ENCODE assay signal across 1 cellular context in the genomic region with DNA sequence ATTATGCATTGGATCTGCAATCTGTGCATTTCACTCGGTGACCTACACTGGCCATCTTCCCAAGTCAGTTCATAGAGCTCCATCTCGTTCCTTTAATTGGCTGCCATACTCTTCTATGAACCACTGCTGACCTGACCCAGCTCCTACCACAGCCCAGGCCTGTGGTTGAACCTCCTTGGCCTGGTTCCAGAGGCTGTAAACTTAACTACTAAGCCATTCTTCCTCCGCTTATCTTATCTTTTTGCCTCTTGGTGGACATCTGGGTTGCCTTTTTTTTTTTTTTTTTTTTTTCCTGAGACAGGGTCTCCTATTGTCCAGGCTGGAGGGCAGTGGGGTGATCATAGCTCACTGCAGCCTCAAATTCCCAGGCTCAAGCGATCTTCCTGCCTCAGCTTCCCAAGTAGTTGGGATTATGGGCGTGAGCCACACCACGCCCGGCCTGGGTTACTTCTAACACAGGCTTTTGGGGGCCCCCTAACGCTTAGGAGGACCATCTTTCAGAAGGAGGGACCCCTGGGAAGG.
TF ChIP-seq lines count a peak whose summit lies in the region.

No MANE protein-coding gene starts in this region.

TF ChIP-seq in K562, 482 proteins besides CTCF, POLR2A, EP300 and RAD21 (continued from another document and continues in another):
- TF ChIP-seq TEAD4 (IDR thresholded peaks at IDR 0.05; ENCODE audit: low read length): peak; percentile 81
- TF ChIP-seq TEAD4 (CRISPR knock-in tag; IDR thresholded peaks at IDR 0.05; ENCODE audit: borderline replicate concordance): no peak
- no peak for TF ChIP-seq POLR3G (IDR thresholded peaks at IDR 0.05; ENCODE audit: extremely low read depth, insufficient read length, insufficient replicate concordance)
- no peak for TF ChIP-seq DDX20 (tag; IDR thresholded peaks at IDR 0.05; ENCODE audit: low read depth)
- TF ChIP-seq FOXM1 (IDR thresholded peaks at IDR 0.05; ENCODE audit: low read depth): peak; percentile 57
- no peak for TF ChIP-seq FOXM1 (CRISPR knock-in tag; IDR thresholded peaks at IDR 0.05; ENCODE audit: low read depth)
- no peak for TF ChIP-seq ZNF785 (CRISPR knock-in tag; IDR thresholded peaks at IDR 0.05)
- 0 out of 2 replicates have a peak, but pooled peaks have one; percentile 9 for TF ChIP-seq MYC (IDR thresholded peaks at IDR 0.05; ENCODE audit: low read depth, low read length)
- no peak for TF ChIP-seq MYC (CRISPR knock-in tag; IDR thresholded peaks at IDR 0.05; ENCODE audit: borderline replicate concordance, low read depth)
- peak; percentile 35 for TF ChIP-seq CCNT2 (IDR thresholded peaks at IDR 0.05; ENCODE audit: borderline replicate concordance, extremely low read depth, insufficient read length, low read depth, low read length)
- no peak for TF ChIP-seq GABPB2 (CRISPR knock-in tag; conservative IDR thresholded peaks at IDR 0.05)
- no peak for TF ChIP-seq ZNF79 (CRISPR knock-in tag; IDR thresholded peaks at IDR 0.05; ENCODE audit: low read depth)
- TF ChIP-seq TBL1XR1 (IDR thresholded peaks at IDR 0.05; ENCODE audit: low read length in 2 of 2): peak in 1 of 2 experiments; percentile 63; a peak in 1 of 4 replicates
- TF ChIP-seq HNRNPL (IDR thresholded peaks at IDR 0.05; ENCODE audit: low read depth, low read length): no peak
- peak in 1 of 2 experiments; percentile 71; a peak in 2 of 4 replicates for TF ChIP-seq HDAC1 (IDR thresholded peaks at IDR 0.05)
- peak; percentile 84 for TF ChIP-seq DPF2 (IDR thresholded peaks at IDR 0.05)
- 0 out of 2 replicates have a peak, but pooled peaks have one; percentile 13 for TF ChIP-seq CXXC5 (CRISPR knock-in tag; IDR thresholded peaks at IDR 0.05)
- TF ChIP-seq ZNF644 (tag; IDR thresholded peaks at IDR 0.05; ENCODE audit: low read depth): peak; percentile 52; the same call in 1 of the 2 replicates
- peak; percentile 28; the same call in 1 of the 2 replicates for TF ChIP-seq SMARCC2 (IDR thresholded peaks at IDR 0.05; ENCODE audit: low read depth)
- peak; percentile 24 to 53; a peak in 2 of 4 replicates for TF ChIP-seq TRIM24 (IDR thresholded peaks at IDR 0.05)
- TF ChIP-seq BCOR (IDR thresholded peaks at IDR 0.05): peak; percentile 31; the same call in 1 of the 2 replicates
- TF ChIP-seq MTA2 (IDR thresholded peaks at IDR 0.05; ENCODE audit: low read depth): peak; percentile 66; the same call in 1 of the 2 replicates
- no peak for TF ChIP-seq SRSF3 (IDR thresholded peaks at IDR 0.05; ENCODE audit: insufficient read depth, low read length)
- TF ChIP-seq KDM1A (IDR thresholded peaks at IDR 0.05): peak; percentile 92 to 95
- TF ChIP-seq, protein P1, sequence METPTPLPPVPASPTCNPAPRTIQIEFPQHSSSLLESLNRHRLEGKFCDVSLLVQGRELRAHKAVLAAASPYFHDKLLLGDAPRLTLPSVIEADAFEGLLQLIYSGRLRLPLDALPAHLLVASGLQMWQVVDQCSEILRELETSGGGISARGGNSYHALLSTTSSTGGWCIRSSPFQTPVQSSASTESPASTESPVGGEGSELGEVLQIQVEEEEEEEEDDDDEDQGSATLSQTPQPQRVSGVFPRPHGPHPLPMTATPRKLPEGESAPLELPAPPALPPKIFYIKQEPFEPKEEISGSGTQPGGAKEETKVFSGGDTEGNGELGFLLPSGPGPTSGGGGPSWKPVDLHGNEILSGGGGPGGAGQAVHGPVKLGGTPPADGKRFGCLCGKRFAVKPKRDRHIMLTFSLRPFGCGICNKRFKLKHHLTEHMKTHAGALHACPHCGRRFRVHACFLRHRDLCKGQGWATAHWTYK (CRISPR knock-in tag; IDR thresholded peaks at IDR 0.05): no peak
- TF ChIP-seq CBFA2T3 (IDR thresholded peaks at IDR 0.05): peak; percentile 91
- TF ChIP-seq, protein P2, sequence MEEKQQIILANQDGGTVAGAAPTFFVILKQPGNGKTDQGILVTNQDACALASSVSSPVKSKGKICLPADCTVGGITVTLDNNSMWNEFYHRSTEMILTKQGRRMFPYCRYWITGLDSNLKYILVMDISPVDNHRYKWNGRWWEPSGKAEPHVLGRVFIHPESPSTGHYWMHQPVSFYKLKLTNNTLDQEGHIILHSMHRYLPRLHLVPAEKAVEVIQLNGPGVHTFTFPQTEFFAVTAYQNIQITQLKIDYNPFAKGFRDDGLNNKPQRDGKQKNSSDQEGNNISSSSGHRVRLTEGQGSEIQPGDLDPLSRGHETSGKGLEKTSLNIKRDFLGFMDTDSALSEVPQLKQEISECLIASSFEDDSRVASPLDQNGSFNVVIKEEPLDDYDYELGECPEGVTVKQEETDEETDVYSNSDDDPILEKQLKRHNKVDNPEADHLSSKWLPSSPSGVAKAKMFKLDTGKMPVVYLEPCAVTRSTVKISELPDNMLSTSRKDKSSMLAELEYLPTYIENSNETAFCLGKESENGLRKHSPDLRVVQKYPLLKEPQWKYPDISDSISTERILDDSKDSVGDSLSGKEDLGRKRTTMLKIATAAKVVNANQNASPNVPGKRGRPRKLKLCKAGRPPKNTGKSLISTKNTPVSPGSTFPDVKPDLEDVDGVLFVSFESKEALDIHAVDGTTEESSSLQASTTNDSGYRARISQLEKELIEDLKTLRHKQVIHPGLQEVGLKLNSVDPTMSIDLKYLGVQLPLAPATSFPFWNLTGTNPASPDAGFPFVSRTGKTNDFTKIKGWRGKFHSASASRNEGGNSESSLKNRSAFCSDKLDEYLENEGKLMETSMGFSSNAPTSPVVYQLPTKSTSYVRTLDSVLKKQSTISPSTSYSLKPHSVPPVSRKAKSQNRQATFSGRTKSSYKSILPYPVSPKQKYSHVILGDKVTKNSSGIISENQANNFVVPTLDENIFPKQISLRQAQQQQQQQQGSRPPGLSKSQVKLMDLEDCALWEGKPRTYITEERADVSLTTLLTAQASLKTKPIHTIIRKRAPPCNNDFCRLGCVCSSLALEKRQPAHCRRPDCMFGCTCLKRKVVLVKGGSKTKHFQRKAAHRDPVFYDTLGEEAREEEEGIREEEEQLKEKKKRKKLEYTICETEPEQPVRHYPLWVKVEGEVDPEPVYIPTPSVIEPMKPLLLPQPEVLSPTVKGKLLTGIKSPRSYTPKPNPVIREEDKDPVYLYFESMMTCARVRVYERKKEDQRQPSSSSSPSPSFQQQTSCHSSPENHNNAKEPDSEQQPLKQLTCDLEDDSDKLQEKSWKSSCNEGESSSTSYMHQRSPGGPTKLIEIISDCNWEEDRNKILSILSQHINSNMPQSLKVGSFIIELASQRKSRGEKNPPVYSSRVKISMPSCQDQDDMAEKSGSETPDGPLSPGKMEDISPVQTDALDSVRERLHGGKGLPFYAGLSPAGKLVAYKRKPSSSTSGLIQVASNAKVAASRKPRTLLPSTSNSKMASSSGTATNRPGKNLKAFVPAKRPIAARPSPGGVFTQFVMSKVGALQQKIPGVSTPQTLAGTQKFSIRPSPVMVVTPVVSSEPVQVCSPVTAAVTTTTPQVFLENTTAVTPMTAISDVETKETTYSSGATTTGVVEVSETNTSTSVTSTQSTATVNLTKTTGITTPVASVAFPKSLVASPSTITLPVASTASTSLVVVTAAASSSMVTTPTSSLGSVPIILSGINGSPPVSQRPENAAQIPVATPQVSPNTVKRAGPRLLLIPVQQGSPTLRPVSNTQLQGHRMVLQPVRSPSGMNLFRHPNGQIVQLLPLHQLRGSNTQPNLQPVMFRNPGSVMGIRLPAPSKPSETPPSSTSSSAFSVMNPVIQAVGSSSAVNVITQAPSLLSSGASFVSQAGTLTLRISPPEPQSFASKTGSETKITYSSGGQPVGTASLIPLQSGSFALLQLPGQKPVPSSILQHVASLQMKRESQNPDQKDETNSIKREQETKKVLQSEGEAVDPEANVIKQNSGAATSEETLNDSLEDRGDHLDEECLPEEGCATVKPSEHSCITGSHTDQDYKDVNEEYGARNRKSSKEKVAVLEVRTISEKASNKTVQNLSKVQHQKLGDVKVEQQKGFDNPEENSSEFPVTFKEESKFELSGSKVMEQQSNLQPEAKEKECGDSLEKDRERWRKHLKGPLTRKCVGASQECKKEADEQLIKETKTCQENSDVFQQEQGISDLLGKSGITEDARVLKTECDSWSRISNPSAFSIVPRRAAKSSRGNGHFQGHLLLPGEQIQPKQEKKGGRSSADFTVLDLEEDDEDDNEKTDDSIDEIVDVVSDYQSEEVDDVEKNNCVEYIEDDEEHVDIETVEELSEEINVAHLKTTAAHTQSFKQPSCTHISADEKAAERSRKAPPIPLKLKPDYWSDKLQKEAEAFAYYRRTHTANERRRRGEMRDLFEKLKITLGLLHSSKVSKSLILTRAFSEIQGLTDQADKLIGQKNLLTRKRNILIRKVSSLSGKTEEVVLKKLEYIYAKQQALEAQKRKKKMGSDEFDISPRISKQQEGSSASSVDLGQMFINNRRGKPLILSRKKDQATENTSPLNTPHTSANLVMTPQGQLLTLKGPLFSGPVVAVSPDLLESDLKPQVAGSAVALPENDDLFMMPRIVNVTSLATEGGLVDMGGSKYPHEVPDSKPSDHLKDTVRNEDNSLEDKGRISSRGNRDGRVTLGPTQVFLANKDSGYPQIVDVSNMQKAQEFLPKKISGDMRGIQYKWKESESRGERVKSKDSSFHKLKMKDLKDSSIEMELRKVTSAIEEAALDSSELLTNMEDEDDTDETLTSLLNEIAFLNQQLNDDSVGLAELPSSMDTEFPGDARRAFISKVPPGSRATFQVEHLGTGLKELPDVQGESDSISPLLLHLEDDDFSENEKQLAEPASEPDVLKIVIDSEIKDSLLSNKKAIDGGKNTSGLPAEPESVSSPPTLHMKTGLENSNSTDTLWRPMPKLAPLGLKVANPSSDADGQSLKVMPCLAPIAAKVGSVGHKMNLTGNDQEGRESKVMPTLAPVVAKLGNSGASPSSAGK (IDR thresholded peaks at IDR 0.05): no peak
- TF ChIP-seq NCOR1 (IDR thresholded peaks at IDR 0.05): peak; percentile 54
- no peak for TF ChIP-seq HMG20A (CRISPR knock-in tag; conservative IDR thresholded peaks at IDR 0.05)
- TF ChIP-seq, protein P3, sequence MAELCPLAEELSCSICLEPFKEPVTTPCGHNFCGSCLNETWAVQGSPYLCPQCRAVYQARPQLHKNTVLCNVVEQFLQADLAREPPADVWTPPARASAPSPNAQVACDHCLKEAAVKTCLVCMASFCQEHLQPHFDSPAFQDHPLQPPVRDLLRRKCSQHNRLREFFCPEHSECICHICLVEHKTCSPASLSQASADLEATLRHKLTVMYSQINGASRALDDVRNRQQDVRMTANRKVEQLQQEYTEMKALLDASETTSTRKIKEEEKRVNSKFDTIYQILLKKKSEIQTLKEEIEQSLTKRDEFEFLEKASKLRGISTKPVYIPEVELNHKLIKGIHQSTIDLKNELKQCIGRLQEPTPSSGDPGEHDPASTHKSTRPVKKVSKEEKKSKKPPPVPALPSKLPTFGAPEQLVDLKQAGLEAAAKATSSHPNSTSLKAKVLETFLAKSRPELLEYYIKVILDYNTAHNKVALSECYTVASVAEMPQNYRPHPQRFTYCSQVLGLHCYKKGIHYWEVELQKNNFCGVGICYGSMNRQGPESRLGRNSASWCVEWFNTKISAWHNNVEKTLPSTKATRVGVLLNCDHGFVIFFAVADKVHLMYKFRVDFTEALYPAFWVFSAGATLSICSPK (IDR thresholded peaks at IDR 0.05; ENCODE audit: borderline replicate concordance): no peak
- 0 out of 2 replicates have a peak, but pooled peaks have one; percentile 18 for TF ChIP-seq PHF21A (IDR thresholded peaks at IDR 0.05; ENCODE audit: borderline replicate concordance, low read depth)
- peak; percentile 72; the same call in 1 of the 2 replicates for TF ChIP-seq SMARCE1 (IDR thresholded peaks at IDR 0.05)
- peak; percentile 26 for TF ChIP-seq SMAD1 (IDR thresholded peaks at IDR 0.05; ENCODE audit: low read depth, low read length, partially characterized antibody)
- TF ChIP-seq MTF1 (CRISPR knock-in tag; IDR thresholded peaks at IDR 0.05; ENCODE audit: borderline replicate concordance): no peak
- no peak for TF ChIP-seq SAFB (IDR thresholded peaks at IDR 0.05; ENCODE audit: borderline replicate concordance, low read depth, low read length)
- TF ChIP-seq ZNF589 (CRISPR knock-in tag; IDR thresholded peaks at IDR 0.05; ENCODE audit: low read depth): peak; percentile 71
- TF ChIP-seq SRF (CRISPR knock-in tag; IDR thresholded peaks at IDR 0.05): no peak
- TF ChIP-seq SOX6 (IDR thresholded peaks at IDR 0.05): peak; percentile 79
- TF ChIP-seq NCOA2 (IDR thresholded peaks at IDR 0.05; ENCODE audit: partially characterized antibody in 2 of 2): no peak
- 0 out of 2 replicates have a peak, but pooled peaks have one; percentile 58 for TF ChIP-seq ZNF197 (CRISPR knock-in tag; IDR thresholded peaks at IDR 0.05; ENCODE audit: low read depth)
- TF ChIP-seq, protein P4, sequence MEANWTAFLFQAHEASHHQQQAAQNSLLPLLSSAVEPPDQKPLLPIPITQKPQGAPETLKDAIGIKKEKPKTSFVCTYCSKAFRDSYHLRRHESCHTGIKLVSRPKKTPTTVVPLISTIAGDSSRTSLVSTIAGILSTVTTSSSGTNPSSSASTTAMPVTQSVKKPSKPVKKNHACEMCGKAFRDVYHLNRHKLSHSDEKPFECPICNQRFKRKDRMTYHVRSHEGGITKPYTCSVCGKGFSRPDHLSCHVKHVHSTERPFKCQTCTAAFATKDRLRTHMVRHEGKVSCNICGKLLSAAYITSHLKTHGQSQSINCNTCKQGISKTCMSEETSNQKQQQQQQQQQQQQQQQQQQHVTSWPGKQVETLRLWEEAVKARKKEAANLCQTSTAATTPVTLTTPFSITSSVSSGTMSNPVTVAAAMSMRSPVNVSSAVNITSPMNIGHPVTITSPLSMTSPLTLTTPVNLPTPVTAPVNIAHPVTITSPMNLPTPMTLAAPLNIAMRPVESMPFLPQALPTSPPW (CRISPR knock-in tag; IDR thresholded peaks at IDR 0.05): peak; percentile 28; the same call in 1 of the 2 replicates
- no peak for TF ChIP-seq MECOM (CRISPR knock-in tag; IDR thresholded peaks at IDR 0.05)
- TF ChIP-seq ZNF436 (CRISPR knock-in tag; IDR thresholded peaks at IDR 0.05): no peak
- peak; percentile 84 for TF ChIP-seq KLF16 (IDR thresholded peaks at IDR 0.05)
- TF ChIP-seq GATA2 (CRISPR knock-in tag; IDR thresholded peaks at IDR 0.05): peak; percentile 43; the same call in 1 of the 2 replicates
- no peak for TF ChIP-seq CAMTA2 (CRISPR knock-in tag; conservative IDR thresholded peaks at IDR 0.05)
- TF ChIP-seq ZNF384 (IDR thresholded peaks at IDR 0.05; ENCODE audit: low read depth, low read length): peak; percentile 96
- TF ChIP-seq, protein P5, sequence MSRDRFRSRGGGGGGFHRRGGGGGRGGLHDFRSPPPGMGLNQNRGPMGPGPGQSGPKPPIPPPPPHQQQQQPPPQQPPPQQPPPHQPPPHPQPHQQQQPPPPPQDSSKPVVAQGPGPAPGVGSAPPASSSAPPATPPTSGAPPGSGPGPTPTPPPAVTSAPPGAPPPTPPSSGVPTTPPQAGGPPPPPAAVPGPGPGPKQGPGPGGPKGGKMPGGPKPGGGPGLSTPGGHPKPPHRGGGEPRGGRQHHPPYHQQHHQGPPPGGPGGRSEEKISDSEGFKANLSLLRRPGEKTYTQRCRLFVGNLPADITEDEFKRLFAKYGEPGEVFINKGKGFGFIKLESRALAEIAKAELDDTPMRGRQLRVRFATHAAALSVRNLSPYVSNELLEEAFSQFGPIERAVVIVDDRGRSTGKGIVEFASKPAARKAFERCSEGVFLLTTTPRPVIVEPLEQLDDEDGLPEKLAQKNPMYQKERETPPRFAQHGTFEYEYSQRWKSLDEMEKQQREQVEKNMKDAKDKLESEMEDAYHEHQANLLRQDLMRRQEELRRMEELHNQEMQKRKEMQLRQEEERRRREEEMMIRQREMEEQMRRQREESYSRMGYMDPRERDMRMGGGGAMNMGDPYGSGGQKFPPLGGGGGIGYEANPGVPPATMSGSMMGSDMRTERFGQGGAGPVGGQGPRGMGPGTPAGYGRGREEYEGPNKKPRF (IDR thresholded peaks at IDR 0.05; ENCODE audit: low read depth, low read length): no peak
- TF ChIP-seq MAZ (CRISPR knock-in tag; conservative IDR thresholded peaks at IDR 0.05 in 1 of 2, IDR thresholded peaks at IDR 0.05 in 1 of 2): 0 out of 4 replicates have a peak, but pooled peaks of 1 of the 2 experiments have one; percentile 16
- peak; percentile 62; the same call in 1 of the 2 replicates for TF ChIP-seq ZNF175 (CRISPR knock-in tag; IDR thresholded peaks at IDR 0.05; ENCODE audit: low read depth)
- peak; percentile 96 for TF ChIP-seq NFIC (IDR thresholded peaks at IDR 0.05)
